9 cellular contexts compared by ENCODE assay signal in the genomic region with DNA sequence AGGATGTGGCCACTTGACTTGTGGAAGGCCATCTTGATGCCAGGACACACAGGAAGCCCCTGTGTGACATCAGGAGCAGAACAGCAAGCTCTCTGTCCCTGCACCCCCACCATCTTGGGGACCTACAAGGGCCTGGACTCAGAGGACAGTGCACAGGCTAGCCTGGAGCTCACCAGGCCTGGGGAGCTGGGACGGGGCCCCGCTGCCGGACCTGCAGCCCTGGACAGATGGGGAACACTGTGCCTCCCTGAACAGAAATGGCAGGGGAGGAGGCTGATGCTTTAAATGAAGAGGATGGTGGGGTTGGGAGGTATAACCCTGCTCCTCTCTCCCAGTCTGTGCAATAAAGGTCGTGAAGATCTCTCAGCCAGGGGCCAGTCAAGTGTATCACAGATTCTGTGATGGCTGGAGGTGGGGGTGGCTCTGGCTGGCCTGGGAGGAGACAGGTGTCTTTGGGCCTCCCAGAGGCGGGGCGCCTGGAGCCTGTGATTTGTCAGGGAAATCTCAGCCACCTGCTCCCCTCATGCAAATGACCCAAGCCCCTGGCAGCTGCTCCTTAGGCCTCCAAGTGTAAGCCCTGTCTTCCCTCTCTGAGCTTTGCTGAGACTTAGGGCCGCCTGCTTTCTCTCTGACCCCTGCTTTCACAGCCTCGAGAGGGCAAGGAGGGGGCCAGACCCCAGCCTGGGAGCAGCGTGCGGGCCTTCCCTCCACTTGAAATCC. TPM values are rescaled to one million over a fixed set of nuclear protein-coding genes. Genes with fewer than 3 reads are reported as not detected.
A peak's percentile ranks its signal among the peaks of the same experiment; 100 is the strongest.
DNase-seq lines count a peak whose midpoint lies in the region; ATAC-seq and TF ChIP-seq lines count a peak whose summit lies in the region.
"Had no signal": no experiment of that assay in that cellular context is flagged by ENCODE, and none has a peak within 500 bp of the region (broad histone marks: within the 10 kb centered on the region; RNA-seq: fewer than 3 reads in every experiment).

No MANE protein-coding gene starts in this region.

- H3K4me3 Mint-ChIP-seq in WTC11 (no peak overlapping the region), HFFc6 (no peak overlapping the region)

- TF ChIP-seq CTCF in GM10266 (IDR thresholded peaks at IDR 0.05; ENCODE audit: control insufficient read depth, insufficient read depth, low read depth, missing control alignments) = no peak
- TF ChIP-seq CTCF in WTC11 (IDR thresholded peaks at IDR 0.05) = no peak
- TF ChIP-seq CTCF in HFFc6 (IDR thresholded peaks at IDR 0.05) = no peak
- no peak for TF ChIP-seq CTCF in omental fat pad (IDR thresholded peaks at IDR 0.05)

- ATAC-seq in GM19467 (IDR thresholded peaks at IDR 0.05; ENCODE audit: unreplicated experiment) (peak; percentile 71), HG03521 (IDR thresholded peaks at IDR 0.05; ENCODE audit: unreplicated experiment) (peak; percentile 75), WTC11 (peak; percentile 73), HG02970 (IDR thresholded peaks at IDR 0.05; ENCODE audit: low FRiP score, unreplicated experiment) (no peak), omental fat pad (ENCODE audit: low FRiP score) (no peak)

- H3K27ac Mint-ChIP-seq in WTC11 (no peak overlapping the region; the same call in 1 of the 2 replicates), HFFc6 (no peak overlapping the region)

- peaks cover 18% of the 10 kb centered on the region for H3K4me1 Mint-ChIP-seq in WTC11
- H3K4me1 Mint-ChIP-seq in HFFc6 (ENCODE audit: low read depth) = no peaks in the 10 kb centered on the region

- H3K36me3 Mint-ChIP-seq in WTC11 (peaks cover 47% of the 10 kb centered on the region), HFFc6 (ENCODE audit: low read depth) (peaks cover 17% of the 10 kb centered on the region; the same call in 1 of the 2 replicates)

- POLR2A ChIA-PET in WTC11 (lab: Charles Lee) = interaction anchor here (0.5 to 2.2 kb wide), 3 partner anchors 12 to 150 kb away, joined by 3 to 9 read pairs (median 3); a partner anchor contains a TSS

- CTCF ChIA-PET in WTC11 (lab: Charles Lee) = interaction anchor here (0.8 to 5.1 kb wide), 7 partner anchors 13 to 122 kb away, joined by 3 to 28 read pairs (median 5); a partner anchor contains a TSS

- peak; percentile 83 for DNase-seq in GM10266 (ENCODE audit: extremely low spot score)
- DNase-seq in WTC11 (ENCODE audit: low spot score) = peak; percentile 73
- DNase-seq in cortex of kidney (lab: John Stamatoyannopoulos, UW) = no peak
- no peak for DNase-seq in HFFc6
- no peak for DNase-seq in omental fat pad (ENCODE audit: low spot score)

- H3K9me3 Mint-ChIP-seq in WTC11 = no peaks in the 10 kb centered on the region
- H3K9me3 Mint-ChIP-seq in HFFc6 = no peaks in the 10 kb centered on the region
- H3K9me3 Mint-ChIP-seq: neural crest cell had no signal

- H3K27me3 Mint-ChIP-seq in WTC11 (ENCODE audit: low read depth) = no peaks in the 10 kb centered on the region
- H3K27me3 Mint-ChIP-seq in HFFc6 (ENCODE audit: insufficient read depth) = peaks cover 3% of the 10 kb centered on the region; the same call in 1 of the 2 replicates

TF ChIP-seq in WTC11, 78 proteins besides CTCF, POLR2A, EP300 and RAD21 (continues in another document):
- no peak for TF ChIP-seq RORB (CRISPR knock-in tag; IDR thresholded peaks at IDR 0.05)
- TF ChIP-seq, protein P1, sequence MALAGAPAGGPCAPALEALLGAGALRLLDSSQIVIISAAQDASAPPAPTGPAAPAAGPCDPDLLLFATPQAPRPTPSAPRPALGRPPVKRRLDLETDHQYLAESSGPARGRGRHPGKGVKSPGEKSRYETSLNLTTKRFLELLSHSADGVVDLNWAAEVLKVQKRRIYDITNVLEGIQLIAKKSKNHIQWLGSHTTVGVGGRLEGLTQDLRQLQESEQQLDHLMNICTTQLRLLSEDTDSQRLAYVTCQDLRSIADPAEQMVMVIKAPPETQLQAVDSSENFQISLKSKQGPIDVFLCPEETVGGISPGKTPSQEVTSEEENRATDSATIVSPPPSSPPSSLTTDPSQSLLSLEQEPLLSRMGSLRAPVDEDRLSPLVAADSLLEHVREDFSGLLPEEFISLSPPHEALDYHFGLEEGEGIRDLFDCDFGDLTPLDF (CRISPR knock-in tag; IDR thresholded peaks at IDR 0.05) = no peak
- no peak for TF ChIP-seq SMAD3 (CRISPR knock-in tag; IDR thresholded peaks at IDR 0.05; ENCODE audit: borderline replicate concordance)
- TF ChIP-seq NFE2L1 (CRISPR knock-in tag; IDR thresholded peaks at IDR 0.05) = no peak
- TF ChIP-seq, protein P2, sequence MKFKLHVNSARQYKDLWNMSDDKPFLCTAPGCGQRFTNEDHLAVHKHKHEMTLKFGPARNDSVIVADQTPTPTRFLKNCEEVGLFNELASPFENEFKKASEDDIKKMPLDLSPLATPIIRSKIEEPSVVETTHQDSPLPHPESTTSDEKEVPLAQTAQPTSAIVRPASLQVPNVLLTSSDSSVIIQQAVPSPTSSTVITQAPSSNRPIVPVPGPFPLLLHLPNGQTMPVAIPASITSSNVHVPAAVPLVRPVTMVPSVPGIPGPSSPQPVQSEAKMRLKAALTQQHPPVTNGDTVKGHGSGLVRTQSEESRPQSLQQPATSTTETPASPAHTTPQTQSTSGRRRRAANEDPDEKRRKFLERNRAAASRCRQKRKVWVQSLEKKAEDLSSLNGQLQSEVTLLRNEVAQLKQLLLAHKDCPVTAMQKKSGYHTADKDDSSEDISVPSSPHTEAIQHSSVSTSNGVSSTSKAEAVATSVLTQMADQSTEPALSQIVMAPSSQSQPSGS (CRISPR knock-in tag; IDR thresholded peaks at IDR 0.05; ENCODE audit: borderline replicate concordance, low read depth) = no peak
- TF ChIP-seq, protein P3, sequence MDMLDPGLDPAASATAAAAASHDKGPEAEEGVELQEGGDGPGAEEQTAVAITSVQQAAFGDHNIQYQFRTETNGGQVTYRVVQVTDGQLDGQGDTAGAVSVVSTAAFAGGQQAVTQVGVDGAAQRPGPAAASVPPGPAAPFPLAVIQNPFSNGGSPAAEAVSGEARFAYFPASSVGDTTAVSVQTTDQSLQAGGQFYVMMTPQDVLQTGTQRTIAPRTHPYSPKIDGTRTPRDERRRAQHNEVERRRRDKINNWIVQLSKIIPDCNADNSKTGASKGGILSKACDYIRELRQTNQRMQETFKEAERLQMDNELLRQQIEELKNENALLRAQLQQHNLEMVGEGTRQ (CRISPR knock-in tag; IDR thresholded peaks at IDR 0.05) = no peak
- TF ChIP-seq, protein P4, sequence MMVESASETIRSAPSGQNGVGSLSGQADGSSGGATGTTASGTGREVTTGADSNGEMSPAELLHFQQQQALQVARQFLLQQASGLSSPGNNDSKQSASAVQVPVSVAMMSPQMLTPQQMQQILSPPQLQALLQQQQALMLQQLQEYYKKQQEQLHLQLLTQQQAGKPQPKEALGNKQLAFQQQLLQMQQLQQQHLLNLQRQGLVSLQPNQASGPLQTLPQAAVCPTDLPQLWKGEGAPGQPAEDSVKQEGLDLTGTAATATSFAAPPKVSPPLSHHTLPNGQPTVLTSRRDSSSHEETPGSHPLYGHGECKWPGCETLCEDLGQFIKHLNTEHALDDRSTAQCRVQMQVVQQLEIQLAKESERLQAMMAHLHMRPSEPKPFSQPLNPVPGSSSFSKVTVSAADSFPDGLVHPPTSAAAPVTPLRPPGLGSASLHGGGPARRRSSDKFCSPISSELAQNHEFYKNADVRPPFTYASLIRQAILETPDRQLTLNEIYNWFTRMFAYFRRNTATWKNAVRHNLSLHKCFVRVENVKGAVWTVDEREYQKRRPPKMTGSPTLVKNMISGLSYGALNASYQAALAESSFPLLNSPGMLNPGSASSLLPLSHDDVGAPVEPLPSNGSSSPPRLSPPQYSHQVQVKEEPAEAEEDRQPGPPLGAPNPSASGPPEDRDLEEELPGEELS (CRISPR knock-in tag; IDR thresholded peaks at IDR 0.05) = no peak
- TF ChIP-seq CREB1 (CRISPR knock-in tag; IDR thresholded peaks at IDR 0.05) = no peak
- TF ChIP-seq, protein P5, sequence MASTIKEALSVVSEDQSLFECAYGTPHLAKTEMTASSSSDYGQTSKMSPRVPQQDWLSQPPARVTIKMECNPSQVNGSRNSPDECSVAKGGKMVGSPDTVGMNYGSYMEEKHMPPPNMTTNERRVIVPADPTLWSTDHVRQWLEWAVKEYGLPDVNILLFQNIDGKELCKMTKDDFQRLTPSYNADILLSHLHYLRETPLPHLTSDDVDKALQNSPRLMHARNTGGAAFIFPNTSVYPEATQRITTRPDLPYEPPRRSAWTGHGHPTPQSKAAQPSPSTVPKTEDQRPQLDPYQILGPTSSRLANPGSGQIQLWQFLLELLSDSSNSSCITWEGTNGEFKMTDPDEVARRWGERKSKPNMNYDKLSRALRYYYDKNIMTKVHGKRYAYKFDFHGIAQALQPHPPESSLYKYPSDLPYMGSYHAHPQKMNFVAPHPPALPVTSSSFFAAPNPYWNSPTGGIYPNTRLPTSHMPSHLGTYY (CRISPR knock-in tag; IDR thresholded peaks at IDR 0.05) = no peak
- TF ChIP-seq SMAD4 (CRISPR knock-in tag; IDR thresholded peaks at IDR 0.05) = no peak
- TF ChIP-seq, protein P6, sequence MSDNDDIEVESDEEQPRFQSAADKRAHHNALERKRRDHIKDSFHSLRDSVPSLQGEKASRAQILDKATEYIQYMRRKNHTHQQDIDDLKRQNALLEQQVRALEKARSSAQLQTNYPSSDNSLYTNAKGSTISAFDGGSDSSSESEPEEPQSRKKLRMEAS (CRISPR knock-in tag; IDR thresholded peaks at IDR 0.05) = no peak

RNA-seq across cellular contexts. Expression of a gene that starts 1.1 kb away (rescaled TPM):
- 14.0 to 16.5 TPM (median 14.3 TPM) in 3 replicates for total RNA-seq in WTC11 (2021)
- 1 to 10 TPM; 4.3 to 7.2 (median 6.3) TPM for total RNA-seq in HFFc6 (2021; fragmentation: NEBNext Ultra II Directional; extraction: Animal tissue kit (Norgen Biotek cat#: 25700))
- 1 to 10 TPM in 1 of 4 donors, under 1 TPM in 2, not detected in 1; 0.25 to 2.0 (median 0.48) TPM for total RNA-seq in omental fat pad

RNA-seq across cellular contexts. Expression of a gene that starts 11.4 kb away (rescaled TPM):
- total RNA-seq in WTC11 (2021) (49.9 to 55.7 TPM (median 50.7 TPM) in 3 replicates), omental fat pad (10 to 100 TPM in 2 of 4 donors, 1 to 10 TPM in 2; 5.4 to 13.6 (median 10.0) TPM)
- 100 to 1,000 TPM in 4 of 6 experiments, 10 to 100 TPM in 2; 94.0 to 109 (median 103) TPM for total RNA-seq in HFFc6 (2021; fragmentation: NEBNext Ultra II Directional; extraction: Animal tissue kit (Norgen Biotek cat#: 25700))

RNA-seq across cellular contexts. Expression of a gene that starts 11.4 kb away (rescaled TPM):
- 47.1 to 61.8 TPM (median 49.1 TPM) in 3 replicates for total RNA-seq in WTC11 (2021)
- total RNA-seq in HFFc6 (2021; fragmentation: NEBNext Ultra II Directional; extraction: Animal tissue kit (Norgen Biotek cat#: 25700)) = 10 to 100 TPM; 24.0 to 62.5 (median 56.3) TPM
- 1 to 10 TPM in 2 of 4 donors, under 1 TPM in 2; 0.47 to 1.6 (median 1.1) TPM for total RNA-seq in omental fat pad

RNA-seq across cellular contexts. Expression of a gene that starts 12.3 kb away (rescaled TPM):
- 141 to 158 TPM (median 149 TPM) in 3 replicates for total RNA-seq in WTC11 (2021)
- 100 to 1,000 TPM; 149 to 211 (median 182) TPM for total RNA-seq in HFFc6 (2021; fragmentation: NEBNext Ultra II Directional; extraction: Animal tissue kit (Norgen Biotek cat#: 25700))
- 10 to 100 TPM; 33.4 to 39.4 (median 36.7) TPM for total RNA-seq in omental fat pad

RNA-seq across cellular contexts. Expression of a gene that starts 18.0 kb away (rescaled TPM):
- total RNA-seq in WTC11 (2021) (7.3 to 9.3 TPM (median 8.2 TPM) in 3 replicates), omental fat pad (1 to 10 TPM; 2.8 to 6.7 (median 2.9) TPM)
- 1 to 10 TPM in 5 of 6 experiments, under 1 TPM in 1; 0.78 to 3.1 (median 2.6) TPM for total RNA-seq in HFFc6 (2021; fragmentation: NEBNext Ultra II Directional; extraction: Animal tissue kit (Norgen Biotek cat#: 25700))

Comparison
In these comparisons a context has a peak if more than half of its experiments do, and no peak if none do; other contexts are left out.
1. DNase-seq: peak in GM10266 (single experiment) and WTC11 (single experiment); none in cortex of kidney (single experiment), HFFc6 (single experiment) and omental fat pad (single experiment).
2. ATAC-seq: peak in GM19467 (single experiment), HG03521 (single experiment) and WTC11 (single experiment); none in HG02970 (single experiment) and omental fat pad (single experiment).
3. RNA of a gene that starts 11.4 kb away (total RNA-seq): 47.1 to 61.8 TPM in WTC11 and 24.0 to 62.5 TPM in HFFc6; 0.47 to 1.6 TPM in omental fat pad; every median in the first group is over 4 times any median in the second.